In the genomic region with DNA sequence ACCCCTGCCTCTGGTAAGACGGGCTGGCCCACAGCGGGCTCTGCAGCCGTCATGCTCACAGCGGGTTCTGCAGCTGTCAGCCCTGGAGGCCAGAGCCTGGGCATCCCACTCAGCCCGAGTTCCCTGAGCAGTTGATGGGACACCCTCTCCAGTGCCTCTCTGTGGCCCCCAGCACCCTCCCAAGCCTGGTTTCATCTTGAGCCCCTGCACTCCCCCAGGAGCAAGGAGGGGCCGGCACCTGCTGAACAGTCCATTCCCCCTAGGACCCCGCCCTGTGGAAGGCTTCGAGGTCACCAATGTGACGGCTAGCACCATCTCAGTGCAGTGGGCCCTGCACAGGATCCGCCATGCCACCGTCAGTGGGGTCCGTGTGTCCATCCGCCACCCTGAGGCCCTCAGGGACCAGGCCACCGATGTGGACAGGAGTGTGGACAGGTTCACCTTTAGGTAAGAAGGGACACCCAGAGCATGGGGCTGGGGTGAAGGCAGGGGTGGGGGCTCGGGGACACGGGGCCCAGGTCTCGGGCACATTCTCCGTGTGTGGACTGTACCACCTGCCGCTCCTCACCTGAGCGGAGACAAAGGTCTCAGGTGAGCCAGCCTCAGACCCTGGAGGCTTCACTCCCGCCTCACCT, we compare ENCODE assay signal across 23 cellular contexts.
"Had no signal": no experiment of that assay in that cellular context is flagged by ENCODE, and none has a peak within 500 bp of the region (broad histone marks: within the 10 kb centered on the region; RNA-seq: fewer than 3 reads in every experiment).

No MANE protein-coding gene starts in this region.

- H3K36me3 Mint-ChIP-seq: activated naive CD4-positive, alpha-beta T cell treated with anti-CD3 and anti-CD28 coated beads, Interleukin-2, amount 50 U/mL, for 24 hours; naive thymus-derived CD4-positive, alpha-beta T cell; WTC11 had no signal

- H3K4me3 Mint-ChIP-seq: activated naive CD4-positive, alpha-beta T cell treated with anti-CD3 and anti-CD28 coated beads, Interleukin-2, amount 50 U/mL, for 24 hours; activated T-helper 1 cell treated with anti-CD3 and anti-CD28 coated beads, Interleukin-12 subunit alpha, Interleukin-12 subunit beta, Interleukin-2, Interleukin-4 antibody, amounts not matched to agents 30 ng/mL and 10 ng/mL and 1 ng/mL, durations not matched to agents 14 hours and 24 hours and 36 hours; naive thymus-derived CD4-positive, alpha-beta T cell; neural crest cell; stimulated activated memory B cell treated with anti-CD40 and anti-IgM and Interleukin-4, amounts not matched to agents 10 μg/mL and 1 μg/mL and 100 μg/mL, for 72 hours; WTC11 had no signal

- H3K9me3 Mint-ChIP-seq: activated naive CD4-positive, alpha-beta T cell treated with anti-CD3 and anti-CD28 coated beads, Interleukin-2, amount 50 U/mL, for 24 hours; activated T-helper 1 cell treated with anti-CD3 and anti-CD28 coated beads, Interleukin-12 subunit alpha, Interleukin-12 subunit beta, Interleukin-2, Interleukin-4 antibody, amounts not matched to agents 30 ng/mL and 10 ng/mL and 1 ng/mL, durations not matched to agents 14 hours and 24 hours and 36 hours; naive thymus-derived CD4-positive, alpha-beta T cell; neural crest cell; stimulated activated memory B cell treated with anti-CD40 and anti-IgM and Interleukin-4, amounts not matched to agents 10 μg/mL and 1 μg/mL and 100 μg/mL, for 72 hours; WTC11 had no signal

- H3K36me3 ChIP-seq: cardiac muscle cell, transverse colon, uterus had no signal

- H3K27me3 ChIP-seq: body of pancreas, cardiac muscle cell, hepatocyte, suprapubic skin, transverse colon, uterus had no signal

- H3K27ac ChIP-seq: body of pancreas, cardiac muscle cell, foreskin keratinocyte, hepatocyte, lower lobe of right lung, stomach, suprapubic skin, transverse colon, uterus had no signal

- H3K9me3 ChIP-seq: body of pancreas, lower lobe of right lung, stomach, suprapubic skin, transverse colon, uterus had no signal

- H3K27ac Mint-ChIP-seq: activated naive CD4-positive, alpha-beta T cell treated with anti-CD3 and anti-CD28 coated beads, Interleukin-2, amount 50 U/mL, for 24 hours; activated T-helper 1 cell treated with anti-CD3 and anti-CD28 coated beads, Interleukin-12 subunit alpha, Interleukin-12 subunit beta, Interleukin-2, Interleukin-4 antibody, amounts not matched to agents 30 ng/mL and 10 ng/mL and 1 ng/mL, durations not matched to agents 14 hours and 24 hours and 36 hours; naive thymus-derived CD4-positive, alpha-beta T cell; progenitor cell of endocrine pancreas; stimulated activated memory B cell treated with anti-CD40 and anti-IgM and Interleukin-4, amounts not matched to agents 10 μg/mL and 1 μg/mL and 100 μg/mL, for 72 hours; WTC11 had no signal

- H3K27me3 Mint-ChIP-seq: activated naive CD4-positive, alpha-beta T cell treated with anti-CD3 and anti-CD28 coated beads, Interleukin-2, amount 50 U/mL, for 24 hours; naive thymus-derived CD4-positive, alpha-beta T cell; stimulated activated memory B cell treated with anti-CD40 and anti-IgM and Interleukin-4, amounts not matched to agents 10 μg/mL and 1 μg/mL and 100 μg/mL, for 72 hours had no signal

- H3K4me1 ChIP-seq: foreskin keratinocyte, lower lobe of right lung, uterus had no signal

- H3K4me1 Mint-ChIP-seq: activated naive CD4-positive, alpha-beta T cell treated with anti-CD3 and anti-CD28 coated beads, Interleukin-2, amount 50 U/mL, for 24 hours; neural crest cell; WTC11 had no signal

- H3K4me3 ChIP-seq: body of pancreas, cardiac muscle cell, hepatocyte, lower lobe of right lung, stomach, suprapubic skin, transverse colon, uterus had no signal

- ATAC-seq: body of pancreas; left cardiac atrium; lower lobe of right lung; naive thymus-derived CD4-positive, alpha-beta T cell; stimulated activated memory B cell treated with anti-CD40 and anti-IgM and Interleukin-4, amounts not matched to agents 10 μg/mL and 1 μg/mL and 100 μg/mL, for 72 hours had no signal

- DNase-seq: activated gamma-delta T cell treated with Interleukin-2 at 50 U/mL for 16 hours; anterior cingulate cortex; effector CD4-positive, alpha-beta T cell; foreskin keratinocyte; left cardiac atrium; lower lobe of right lung; naive thymus-derived CD4-positive, alpha-beta T cell; occipital lobe; stimulated activated CD4-positive, alpha-beta T cell treated with anti-CD3 and anti-CD28 coated beads, Interleukin-12 subunit alpha, Interleukin-12 subunit beta, amount 100 ng/mL, for 4 hours; stomach; T-helper 9 cell; transverse colon; uterus had no signal
